10 cellular contexts compared by ENCODE assay signal in the genomic region with DNA sequence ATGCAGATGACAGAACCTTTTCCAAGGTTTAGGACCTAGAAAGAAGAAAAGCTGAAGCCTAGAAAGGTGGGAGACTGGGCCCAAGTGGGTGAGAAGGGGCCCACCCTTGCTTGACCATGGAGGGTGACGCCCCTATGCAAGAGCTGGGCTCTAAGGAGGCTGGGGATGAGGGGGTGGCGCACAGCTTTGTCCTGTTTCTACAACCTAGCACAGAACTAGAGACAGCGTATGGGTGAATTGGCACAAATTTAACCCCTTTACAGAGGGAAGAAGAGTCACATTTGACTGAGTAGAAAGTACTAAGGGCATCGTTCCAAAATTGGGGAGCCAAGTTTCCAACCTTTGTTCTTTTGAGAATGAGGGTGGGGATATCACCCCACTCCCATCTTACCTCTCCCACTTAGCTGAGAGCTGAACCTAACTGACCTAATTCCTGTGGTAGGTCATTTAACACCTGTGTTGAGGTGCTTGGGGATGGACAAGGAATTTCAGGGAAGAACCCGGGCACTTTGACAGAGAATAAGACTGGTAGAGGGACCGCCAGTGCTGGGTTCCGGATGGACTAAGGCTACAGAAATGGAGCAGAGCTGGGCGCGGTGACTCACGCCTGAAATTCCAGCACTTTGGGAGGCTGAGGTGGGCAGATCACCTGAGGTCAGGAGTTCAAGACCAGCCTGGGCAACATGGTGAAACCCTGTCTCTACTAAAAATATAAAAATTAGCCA. TPM values are rescaled to one million over a fixed set of nuclear protein-coding genes. Genes with fewer than 3 reads are reported as not detected.
DNase-seq lines count a peak whose midpoint lies in the region; ATAC-seq, FAIRE-seq and TF ChIP-seq lines count a peak whose summit lies in the region.
"Had no signal": no experiment of that assay in that cellular context is flagged by ENCODE, and none has a peak within 500 bp of the region (broad histone marks: within the 10 kb centered on the region; RNA-seq: fewer than 3 reads in every experiment).

No MANE protein-coding gene starts in this region.

- H3K4me3 ChIP-seq in SK-N-SH (ENCODE audit: low read depth in 2 of 2, low read length in 1 of 2) (no peak overlapping the region), left lung (peak overlapping the region in 1 of 2 donors; percentile 100), stomach smooth muscle (ENCODE audit: low read length in 2 of 2) (no peak overlapping the region)

- peaks cover 18% of the 10 kb centered on the region in 2 experiments; a peak in 3 of 4 replicates for H3K4me1 ChIP-seq in SK-N-SH (ENCODE audit: control insufficient read depth in 1 of 2, insufficient read depth in 2 of 2, low read depth in 1 of 2, low read length in 1 of 2)
- H3K4me1 ChIP-seq in left lung: peaks cover 25 to 51% of the 10 kb centered on the region in 2 donors
- peaks cover 41% of the 10 kb centered on the region for H3K4me1 ChIP-seq in stomach smooth muscle (ENCODE audit: control insufficient read depth, insufficient read depth, low read length)

- H3K4me2 ChIP-seq in SK-N-SH: no peak overlapping the region

- no peaks in the 10 kb centered on the region for H3K9me3 ChIP-seq in SK-N-SH
- H3K9me3 ChIP-seq in left lung: no peaks in the 10 kb centered on the region
- H3K9me3 ChIP-seq in stomach smooth muscle (ENCODE audit: control insufficient read depth in 2 of 2, low read length in 2 of 2): no peaks in the 10 kb centered on the region

- ATAC-seq in SK-N-SH treated with all-trans-retinoic acid at 6 μM for 48 hours: no peak; the same call in 2 of the 3 replicates
- no peak for ATAC-seq in left lung
- no peak for ATAC-seq in HG02840 (IDR thresholded peaks at IDR 0.05; ENCODE audit: low FRiP score, unreplicated experiment)

- intact Hi-C loops in activated T-helper 1 cell treated with anti-CD3 and anti-CD28 coated beads, Interleukin-12 subunit alpha, Interleukin-12 subunit beta, Interleukin-2, Interleukin-4 antibody, amounts not matched to agents 30 ng/mL and 10 ng/mL and 1 ng/mL, durations not matched to agents 14 hours and 24 hours and 36 hours (cut with micrococcal nuclease): no loop called here
- intact Hi-C loops in left lung (cut with DNase I): no loop called here

- H3K4me1 Mint-ChIP-seq in activated T-helper 1 cell treated with anti-CD3 and anti-CD28 coated beads, Interleukin-12 subunit alpha, Interleukin-12 subunit beta, Interleukin-2, Interleukin-4 antibody, amounts not matched to agents 30 ng/mL and 10 ng/mL and 1 ng/mL, durations not matched to agents 14 hours and 24 hours and 36 hours (ENCODE audit: low read depth): peaks cover 41% of the 10 kb centered on the region

- peaks cover 51% of the 10 kb centered on the region for H3K36me3 Mint-ChIP-seq in activated T-helper 1 cell treated with anti-CD3 and anti-CD28 coated beads, Interleukin-12 subunit alpha, Interleukin-12 subunit beta, Interleukin-2, Interleukin-4 antibody, amounts not matched to agents 30 ng/mL and 10 ng/mL and 1 ng/mL, durations not matched to agents 14 hours and 24 hours and 36 hours (ENCODE audit: low read depth)

- no peak overlapping the region for H2AFZ ChIP-seq in SK-N-SH (ENCODE audit: low read depth)

- 81% methylated on average over 10 of the region's 10 CpGs for WGBS in SK-N-SH (ENCODE audit: low lambda C conversion rate)

- H3K36me3 ChIP-seq in SK-N-SH (replicated peaks in 1 of 2; ENCODE audit: control insufficient read depth in 1 of 2, insufficient read depth in 2 of 2, low read length in 1 of 2) (peaks cover 31 to 35% of the 10 kb centered on the region in 2 experiments), left lung (peaks cover 16 to 41% of the 10 kb centered on the region in 2 donors), stomach smooth muscle (ENCODE audit: control insufficient read depth in 2 of 2, insufficient read depth in 2 of 2, low read length in 2 of 2) (peaks cover 36% of the 10 kb centered on the region in 2 donors)

- H3K79me2 ChIP-seq in SK-N-SH (ENCODE audit: insufficient read depth): peaks cover 25% of the 10 kb centered on the region

- TF ChIP-seq CTCF in SK-N-SH (IDR thresholded peaks at IDR 0.05) (no peak), left lung (IDR thresholded peaks at IDR 0.05) (no peak)

- H3K4me3 Mint-ChIP-seq in activated T-helper 1 cell treated with anti-CD3 and anti-CD28 coated beads, Interleukin-12 subunit alpha, Interleukin-12 subunit beta, Interleukin-2, Interleukin-4 antibody, amounts not matched to agents 30 ng/mL and 10 ng/mL and 1 ng/mL, durations not matched to agents 14 hours and 24 hours and 36 hours: peak overlapping the region; percentile 100

- TF ChIP-seq RAD21 in SK-N-SH (IDR thresholded peaks at IDR 0.05; ENCODE audit: low read length): no peak

- H3K27ac ChIP-seq in SK-N-SH (ENCODE audit: low read depth in 2 of 2, low read length in 1 of 2) (no peak overlapping the region), left lung (peak overlapping the region; percentile 64 to 99), stomach smooth muscle (ENCODE audit: low read length) (peak overlapping the region; percentile 31)

- H3K27me3 Mint-ChIP-seq in activated T-helper 1 cell treated with anti-CD3 and anti-CD28 coated beads, Interleukin-12 subunit alpha, Interleukin-12 subunit beta, Interleukin-2, Interleukin-4 antibody, amounts not matched to agents 30 ng/mL and 10 ng/mL and 1 ng/mL, durations not matched to agents 14 hours and 24 hours and 36 hours (ENCODE audit: insufficient read depth): no peaks in the 10 kb centered on the region

- H4K20me1 ChIP-seq in SK-N-SH (ENCODE audit: insufficient read depth): peaks cover 30% of the 10 kb centered on the region

- no peak for TF ChIP-seq EP300 in SK-N-SH (IDR thresholded peaks at IDR 0.05; ENCODE audit: borderline replicate concordance in 1 of 2, low read depth in 1 of 2, low read length in 1 of 2)

- no peak for FAIRE-seq in HTR-8/SVneo (lab: Jason Lieb, UNC)

- no peak overlapping the region for H3K9ac ChIP-seq in SK-N-SH
- no peak overlapping the region for H3K9ac ChIP-seq in stomach smooth muscle (ENCODE audit: low read length in 2 of 2)

- H3F3A ChIP-seq in SK-N-SH (replicated peaks; ENCODE audit: insufficient read depth): peaks cover 49% of the 10 kb centered on the region

- H3K27ac Mint-ChIP-seq in activated T-helper 1 cell treated with anti-CD3 and anti-CD28 coated beads, Interleukin-12 subunit alpha, Interleukin-12 subunit beta, Interleukin-2, Interleukin-4 antibody, amounts not matched to agents 30 ng/mL and 10 ng/mL and 1 ng/mL, durations not matched to agents 14 hours and 24 hours and 36 hours: peak overlapping the region; percentile 71

- no peaks in the 10 kb centered on the region for H3K9me3 Mint-ChIP-seq in activated T-helper 1 cell treated with anti-CD3 and anti-CD28 coated beads, Interleukin-12 subunit alpha, Interleukin-12 subunit beta, Interleukin-2, Interleukin-4 antibody, amounts not matched to agents 30 ng/mL and 10 ng/mL and 1 ng/mL, durations not matched to agents 14 hours and 24 hours and 36 hours

- CTCF ChIA-PET in SK-N-SH (lab: Yijun Ruan, JAX): interaction anchor here (0.6 to 1.2 kb wide), 6 partner anchors 12 to 287 kb away, joined by 3 to 5 read pairs (median 4); no protein-coding TSS in a partner anchor

- H3K9me2 ChIP-seq in SK-N-SH: no peaks in the 10 kb centered on the region

- H3K27me3 ChIP-seq in SK-N-SH (ENCODE audit: insufficient read depth) (no peaks in the 10 kb centered on the region), left lung (no peaks in the 10 kb centered on the region), stomach smooth muscle (ENCODE audit: control insufficient read depth in 1 of 2, insufficient read depth in 2 of 2, low read length in 2 of 2) (no peaks in the 10 kb centered on the region)

- no peak for DNase-seq in SK-N-SH
- no peak for DNase-seq in activated T-helper 1 cell treated with anti-CD3 and anti-CD28 coated beads, Interleukin-12 subunit alpha, Interleukin-12 subunit beta, Interleukin-2, Interleukin-4 antibody, amounts not matched to agents 30 ng/mL and 10 ng/mL and 1 ng/mL, durations not matched to agents 14 hours and 24 hours and 36 hours (ENCODE audit: low spot score)
- no peak for DNase-seq in left lung
- no peak for DNase-seq in HTR-8/SVneo (ENCODE audit: insufficient read length, low spot score)
- no peak for DNase-seq in middle frontal gyrus (ENCODE audit: extremely low spot score, low spot score)
- DNase-seq: 8988T, NCI-H345 had no signal

- POLR2A ChIA-PET in SK-N-SH (lab: Yijun Ruan, JAX): no interaction called here

TF ChIP-seq in SK-N-SH, 30 proteins besides CTCF, POLR2A, EP300 and RAD21:
- TF ChIP-seq FOXJ3 (CRISPR knock-in tag; IDR thresholded peaks at IDR 0.05) (no peak), POLR2AphosphoS5 (IDR thresholded peaks at IDR 0.05; ENCODE audit: low read depth, low read length) (peak; percentile 28; the same call in 1 of the 2 replicates)

TF ChIP-seq in SK-N-SH treated with all-trans-retinoic acid at 6 μM for 48 hours, 23 proteins besides CTCF, POLR2A, EP300 and RAD21 (continues in another document):
- TF ChIP-seq ZNF565 (CRISPR knock-in tag; conservative IDR thresholded peaks at IDR 0.05; ENCODE audit: low read depth) (no peak), SNAI2 (CRISPR knock-in tag; IDR thresholded peaks at IDR 0.05) (no peak), ZFP30 (CRISPR knock-in tag; IDR thresholded peaks at IDR 0.05) (no peak), RARB (CRISPR knock-in tag; IDR thresholded peaks at IDR 0.05) (no peak), ARNTL (CRISPR knock-in tag; IDR thresholded peaks at IDR 0.05; ENCODE audit: borderline replicate concordance, low read depth) (no peak)
- TF ChIP-seq, protein P1, sequence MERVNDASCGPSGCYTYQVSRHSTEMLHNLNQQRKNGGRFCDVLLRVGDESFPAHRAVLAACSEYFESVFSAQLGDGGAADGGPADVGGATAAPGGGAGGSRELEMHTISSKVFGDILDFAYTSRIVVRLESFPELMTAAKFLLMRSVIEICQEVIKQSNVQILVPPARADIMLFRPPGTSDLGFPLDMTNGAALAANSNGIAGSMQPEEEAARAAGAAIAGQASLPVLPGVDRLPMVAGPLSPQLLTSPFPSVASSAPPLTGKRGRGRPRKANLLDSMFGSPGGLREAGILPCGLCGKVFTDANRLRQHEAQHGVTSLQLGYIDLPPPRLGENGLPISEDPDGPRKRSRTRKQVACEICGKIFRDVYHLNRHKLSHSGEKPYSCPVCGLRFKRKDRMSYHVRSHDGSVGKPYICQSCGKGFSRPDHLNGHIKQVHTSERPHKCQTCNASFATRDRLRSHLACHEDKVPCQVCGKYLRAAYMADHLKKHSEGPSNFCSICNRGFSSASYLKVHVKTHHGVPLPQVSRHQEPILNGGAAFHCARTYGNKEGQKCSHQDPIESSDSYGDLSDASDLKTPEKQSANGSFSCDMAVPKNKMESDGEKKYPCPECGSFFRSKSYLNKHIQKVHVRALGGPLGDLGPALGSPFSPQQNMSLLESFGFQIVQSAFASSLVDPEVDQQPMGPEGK (CRISPR knock-in tag; IDR thresholded peaks at IDR 0.05; ENCODE audit: borderline replicate concordance): no peak

RNA-seq across cellular contexts. Expression of a gene that starts 5.3 kb away (rescaled TPM):
- 56.3 and 56.7 TPM in 2 replicates for polyA plus RNA-seq in SK-N-SH (2012; rRNA removed)
- 30.8 and 34.1 TPM in 2 replicates for polyA plus RNA-seq in SK-N-SH (2012; cell fraction: cytosol; rRNA removed)
- polyA plus RNA-seq in SK-N-SH (2012; cell fraction: nucleus; rRNA removed): 154 and 164 TPM in 2 replicates
- 591 and 599 TPM in 2 replicates for total RNA-seq in activated T-helper 1 cell treated with anti-CD3 and anti-CD28 coated beads, Interleukin-12 subunit alpha, Interleukin-12 subunit beta, Interleukin-2, Interleukin-4 antibody, amounts not matched to agents 30 ng/mL and 10 ng/mL and 1 ng/mL, durations not matched to agents 14 hours and 24 hours and 36 hours
- 100 to 1,000 TPM; 133 to 348 TPM for total RNA-seq in left lung

Comparison
In these comparisons a context has a peak if more than half of its experiments do, and no peak if none do; other contexts are left out.
1. H3K27ac ChIP-seq: peak in left lung (2 of 2) and stomach smooth muscle (single experiment); none in SK-N-SH (0 of 2).